8 cellular contexts compared by ENCODE assay signal in genomic region chr3:51967384-51968174, GRCh38. TPM values are rescaled to one million over a fixed set of nuclear protein-coding genes. Genes with fewer than 3 reads are reported as not detected.
DNase-seq lines count a peak whose midpoint lies in the region; ATAC-seq and TF ChIP-seq lines count a peak whose summit lies in the region.

PCBP4 (minus strand) TSS chr3:51967454; CDS start chr3:51961240, 6,214 bp downstream.

- peaks cover 10 to 12% of the 10 kb centered on the region in 2 donors for H3K36me3 Mint-ChIP-seq in CD14-positive monocyte
- H3K36me3 Mint-ChIP-seq in natural killer cell: no peaks in the 10 kb centered on the region

- H3K4me3 Mint-ChIP-seq in CD14-positive monocyte (peak within 1 kb of the TSS; percentile 82 to 85), natural killer cell (peak within 1 kb of the TSS; percentile 95)

- H3K27ac Mint-ChIP-seq in CD14-positive monocyte: peak within 1 kb of the TSS in 1 of 7 donors; percentile 14
- peak within 1 kb of the TSS in 1 of 2 donors; percentile 85 for H3K27ac Mint-ChIP-seq in natural killer cell

- DNase-seq in CD14-positive monocyte (ENCODE audit: low spot score) (no peak), NB4 (ENCODE audit: low read depth) (peak; percentile 48), foreskin fibroblast (peak in 1 of 2 donors; percentile 75), natural killer cell (no peak), vagina (ENCODE audit: extremely low spot score in 2 of 2) (no peak)
- DNase-seq in activated effector memory CD4-positive, alpha-beta T cell treated with anti-CD3 and anti-CD28 coated beads, Interleukin-2, amount 50 U/mL, for 16 hours: peak; percentile 79

- no peaks in the 10 kb centered on the region for H3K36me3 ChIP-seq in vagina

- H3K4me1 ChIP-seq in vagina: peaks cover 33% of the 10 kb centered on the region

- ATAC-seq in GM19452 (IDR thresholded peaks at IDR 0.05; ENCODE audit: unreplicated experiment): peak; percentile 55
- peak; percentile 63 to 77 (median 77) for ATAC-seq in natural killer cell
- ATAC-seq in HG03025 (IDR thresholded peaks at IDR 0.05; ENCODE audit: low FRiP score, unreplicated experiment): no peak

- TF ChIP-seq CTCF in CD14-positive monocyte (IDR thresholded peaks at IDR 0.05) (no peak), NB4 (IDR thresholded peaks at IDR 0.05; ENCODE audit: low read depth, low read length) (no peak), foreskin fibroblast (IDR thresholded peaks at IDR 0.05; ENCODE audit: low read depth, low read length) (no peak), natural killer cell (IDR thresholded peaks at IDR 0.05) (no peak), vagina (IDR thresholded peaks at IDR 0.05) (no peak)

- H3K4me1 Mint-ChIP-seq in CD14-positive monocyte: peaks cover 12% of the 10 kb centered on the region
- peaks cover 0 to 30% of the 10 kb centered on the region in 2 donors for H3K4me1 Mint-ChIP-seq in natural killer cell

- H3K27ac ChIP-seq in vagina: peak within 1 kb of the TSS; percentile 82

- H3K27me3 Mint-ChIP-seq in CD14-positive monocyte (ENCODE audit: low read depth in 3 of 3): peaks cover 37 to 59% (median 39%) of the 10 kb centered on the region in 3 donors
- peaks cover 0 to 6% of the 10 kb centered on the region in 2 donors for H3K27me3 Mint-ChIP-seq in natural killer cell (ENCODE audit: low read depth in 2 of 2)

- H3K9me3 Mint-ChIP-seq in CD14-positive monocyte (peaks cover 0 to 17% (median 0%) of the 10 kb centered on the region in 7 donors), natural killer cell (no peaks in the 10 kb centered on the region)

- TF ChIP-seq POLR2A in NB4 (IDR thresholded peaks at IDR 0.05; ENCODE audit: extremely low read depth, insufficient read length) (peak; percentile 38), vagina (IDR thresholded peaks at IDR 0.05) (peak in 1 of 2 donors; percentile 78)

- H3K9me3 ChIP-seq in vagina: no peaks in the 10 kb centered on the region

- intact Hi-C loops in CD14-positive monocyte (cut with micrococcal nuclease): no loop called here
- intact Hi-C loops in natural killer cell (cut with micrococcal nuclease): no loop called here
- intact Hi-C loops in vagina (cut with DNase I): no loop called here

- H3K4me3 ChIP-seq in NB4 (ENCODE audit: low read depth, low read length) (peak within 1 kb of the TSS; percentile 32), foreskin fibroblast (ENCODE audit: low read depth in 1 of 2, low read length in 2 of 2) (peak within 1 kb of the TSS; percentile 69 to 85), vagina (peak within 1 kb of the TSS; percentile 73 to 98)

- no peaks in the 10 kb centered on the region for H3K27me3 ChIP-seq in vagina

RNA-seq across cellular contexts. Expression of gene PCBP4, which starts in this region (rescaled TPM):
- polyA plus RNA-seq in CD14-positive monocyte: under 1 TPM; 0.09 to 0.22 TPM
- 10 to 100 TPM; 15.0 to 24.7 (median 18.4) TPM for total RNA-seq in natural killer cell
- total RNA-seq in vagina: 36.6 TPM

Comparison
In these comparisons a context has a peak if more than half of its experiments do, and no peak if none do; other contexts are left out.
1. DNase-seq: peak in NB4 (single experiment) and activated effector memory CD4-positive, alpha-beta T cell treated with anti-CD3 and anti-CD28 coated beads, Interleukin-2, amount 50 U/mL, for 16 hours (single experiment); none in CD14-positive monocyte (single experiment), natural killer cell (single experiment) and vagina (0 of 2).
2. H3K4me3 ChIP-seq: peak in every context shown above with its lines; median percentile 86 in vagina; 77 in foreskin fibroblast; 32 in NB4.